7 cellular contexts compared by ENCODE assay signal in the genomic region with DNA sequence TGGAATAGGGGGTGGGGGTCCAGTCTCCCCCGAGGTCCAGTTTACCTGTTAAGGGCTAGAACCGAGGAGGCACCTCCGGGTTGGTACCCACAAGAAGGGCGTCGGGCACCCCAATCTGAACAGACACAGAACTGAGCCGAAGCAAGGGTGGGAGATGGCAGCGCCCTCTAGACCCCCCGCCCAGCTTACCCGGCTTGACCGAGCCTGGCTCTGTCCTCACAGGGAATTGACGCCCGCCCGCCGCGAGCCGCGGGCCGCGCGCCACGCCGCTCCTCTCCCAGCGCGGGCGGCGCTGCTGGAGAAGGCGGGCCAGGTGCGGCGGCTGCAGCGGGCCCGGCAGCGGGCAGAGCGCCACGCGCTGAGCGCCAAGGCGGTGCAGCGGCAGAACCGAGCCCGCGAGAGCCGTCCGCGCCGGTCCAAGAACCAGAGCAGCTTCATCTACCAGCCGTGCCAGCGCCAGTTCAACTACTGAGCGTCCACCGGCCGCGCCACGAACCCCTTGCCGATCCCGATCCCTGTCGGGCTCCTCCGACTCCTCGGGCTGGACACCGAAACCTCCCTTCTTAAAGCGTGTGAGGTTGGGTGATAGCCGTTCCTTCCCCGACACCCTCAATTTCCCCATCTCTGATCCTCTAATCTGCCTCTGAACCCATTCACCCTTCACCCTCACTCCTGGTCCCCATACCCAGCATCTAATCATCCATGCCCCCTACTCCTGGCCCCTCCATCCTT. TPM values are rescaled to one million over a fixed set of nuclear protein-coding genes. Genes with fewer than 3 reads are reported as not detected.
DNase-seq lines count a peak whose midpoint lies in the region; ATAC-seq and TF ChIP-seq lines count a peak whose summit lies in the region.

No MANE protein-coding gene starts in this region.

- H3K27ac ChIP-seq in RWPE1 = peak overlapping the region; percentile 90

- TF ChIP-seq CTCF in RWPE1 (conservative IDR thresholded peaks at IDR 0.05; ENCODE audit: low read depth) = peak; percentile 85

- CTCF ChIA-PET in RWPE1 (lab: Yijun Ruan, JAX) = interaction anchor here (0.6 to 3.0 kb wide), 7 partner anchors 10 to 515 kb away, joined by 3 to 28 read pairs (median 3); no protein-coding TSS in a partner anchor

- peak; percentile 23 for ATAC-seq in GM19467 (IDR thresholded peaks at IDR 0.05; ENCODE audit: unreplicated experiment)
- peak; percentile 41 for ATAC-seq in left colon

- DNase-seq in ELF-1 (ENCODE audit: low read depth, low spot score) (peak; percentile 86), HT1080 (ENCODE audit: low read depth) (peak; percentile 66), RWPE1 (ENCODE audit: low spot score) (peak; percentile 87), cerebellum (ENCODE audit: low spot score) (peak; percentile 83), left colon (peak in 1 of 2 donors; percentile 81)
- peak; percentile 50 for DNase-seq in stimulated activated CD8-positive, alpha-beta memory T cell treated with anti-CD3 and anti-CD28 coated beads, Interleukin-15, amount 100 ng/mL, for 1 hour (ENCODE audit: low read depth)

- POLR2A ChIA-PET in RWPE1 (lab: Yijun Ruan, JAX; ENCODE audit: low non-redundant PET) = no interaction called here

- intact Hi-C loops in left colon (cut with DNase I, micrococcal nuclease) = no loop called here

RNA-seq across cellular contexts. Expression of a gene that starts 5.9 kb away (rescaled TPM):
- total RNA-seq in HT1080 (2014; rRNA removed; shearing (Covaris generic)) = 2.8 and 3.1 TPM in 2 replicates
- polyA plus RNA-seq in HT1080 (2015; cell fraction: cytosol; rRNA removed) = 5.2 and 7.5 TPM in 2 replicates
- polyA plus RNA-seq in HT1080 (2015; cell fraction: nucleus; rRNA removed) = 5.0 and 5.4 TPM in 2 replicates
- total RNA-seq in cerebellum (5.6 TPM), left colon (100 to 1,000 TPM in 1 of 2 donors, 10 to 100 TPM in 1; 72.9 to 111 TPM)

RNA-seq across cellular contexts. Expression of a gene that starts 33.1 kb away (rescaled TPM):
- 18.1 and 20.8 TPM in 2 replicates for total RNA-seq in HT1080 (2014; rRNA removed; shearing (Covaris generic))
- polyA plus RNA-seq in HT1080 (2015; cell fraction: cytosol; rRNA removed) = 33.6 and 35.0 TPM in 2 replicates
- 49.4 and 50.6 TPM in 2 replicates for polyA plus RNA-seq in HT1080 (2015; cell fraction: nucleus; rRNA removed)
- total RNA-seq in cerebellum (29.4 TPM), left colon (10 to 100 TPM; 20.7 to 26.4 TPM)

Comparison
In these comparisons a context has a peak if more than half of its experiments do, and no peak if none do; other contexts are left out.
1. RNA of a gene that starts 5.9 kb away (total RNA-seq): 72.9 to 111 TPM in left colon; 5.6 TPM in cerebellum (single experiment) and 2.8 to 3.1 TPM in HT1080; every median in the first group is over 10 times any median in the second.